In genomic region chr4:178205826-178206225, GRCh38 we compare ENCODE assay signal across 26 cellular contexts.
"Had no signal": no experiment of that assay in that cellular context is flagged by ENCODE, and none has a peak within 500 bp of the region (broad histone marks: within the 10 kb centered on the region; RNA-seq: fewer than 3 reads in every experiment).

No MANE protein-coding gene starts in this region.

- H3K27ac Mint-ChIP-seq: activated CD4-positive, alpha-beta memory T cell treated with anti-CD3 and anti-CD28 coated beads, Interleukin-2, amount 10 ng/mL, durations not matched to agents 7 days and 5 days; activated naive CD8-positive, alpha-beta T cell; brain; memory B cell; nephron; T-cell; WTC11 had no signal

- H3K27me3 Mint-ChIP-seq: activated CD4-positive, alpha-beta memory T cell treated with anti-CD3 and anti-CD28 coated beads, Interleukin-2, amount 10 ng/mL, durations not matched to agents 7 days and 5 days; activated naive CD8-positive, alpha-beta T cell; brain; memory B cell; T-cell had no signal

- H3K4me3 ChIP-seq: heart left ventricle, left ventricle myocardium inferior, right atrium auricular region, skin epidermis, tibial nerve, vagina had no signal

- H3K4me1 ChIP-seq: heart left ventricle, left ventricle myocardium inferior, right atrium auricular region, tibial nerve, vagina had no signal

- H3K36me3 ChIP-seq: heart left ventricle, left ventricle myocardium inferior, right atrium auricular region, tibial nerve, vagina had no signal

- H3K27me3 ChIP-seq: heart left ventricle, right atrium auricular region, tibial nerve, vagina had no signal

- H3K36me3 Mint-ChIP-seq: activated naive CD8-positive, alpha-beta T cell; brain; memory B cell; T-cell had no signal

- H3K27ac ChIP-seq: heart left ventricle, left ventricle myocardium inferior, right atrium auricular region, skin epidermis, tibial nerve, vagina had no signal

- ATAC-seq: heart left ventricle, T-cell, WTC11 had no signal

- DNase-seq: activated CD4-positive, alpha-beta memory T cell treated with anti-CD3 and anti-CD28 coated beads, Interleukin-2, amount 10 ng/mL, durations not matched to agents 7 days and 5 days; activated CD4-positive, alpha-beta T cell treated with anti-CD3 and anti-CD28 coated beads for 4 hours; activated CD8-positive, alpha-beta memory T cell treated with anti-CD3 and anti-CD28 coated beads, Interleukin-2, amount 50 U/mL, for 4 hours; activated effector memory CD4-positive, alpha-beta T cell treated with anti-CD3 and anti-CD28 coated beads, Interleukin-2, amount 50 U/mL, for 16 hours; activated T-cell treated with anti-CD3 and anti-CD28 coated beads, Interleukin-2, amount 50 U/mL, for 48 hours; amniotic stem cell; cerebellar nuclear complex; effector CD8-positive, alpha-beta T cell; foreskin fibroblast; heart left ventricle; left ventricle myocardium inferior; nucleus accumbens; posterior cingulate gyrus; stimulated activated CD4-positive, alpha-beta T cell treated with anti-CD3 and anti-CD28 coated beads, Interleukin-4, amount 100 ng/mL, for 24 hours; stimulated activated naive CD4-positive, alpha-beta T cell; T-cell; T1000 had no signal

- H3K4me3 Mint-ChIP-seq: activated CD4-positive, alpha-beta memory T cell treated with anti-CD3 and anti-CD28 coated beads, Interleukin-2, amount 10 ng/mL, durations not matched to agents 7 days and 5 days; activated naive CD8-positive, alpha-beta T cell; brain; memory B cell; nephron; T-cell; WTC11 had no signal

- H3K9me3 ChIP-seq: tibial nerve, vagina had no signal

- H3K4me1 Mint-ChIP-seq: activated CD4-positive, alpha-beta memory T cell treated with anti-CD3 and anti-CD28 coated beads, Interleukin-2, amount 10 ng/mL, durations not matched to agents 7 days and 5 days; brain; memory B cell; nephron; T-cell; WTC11 had no signal
